In the genomic region with DNA sequence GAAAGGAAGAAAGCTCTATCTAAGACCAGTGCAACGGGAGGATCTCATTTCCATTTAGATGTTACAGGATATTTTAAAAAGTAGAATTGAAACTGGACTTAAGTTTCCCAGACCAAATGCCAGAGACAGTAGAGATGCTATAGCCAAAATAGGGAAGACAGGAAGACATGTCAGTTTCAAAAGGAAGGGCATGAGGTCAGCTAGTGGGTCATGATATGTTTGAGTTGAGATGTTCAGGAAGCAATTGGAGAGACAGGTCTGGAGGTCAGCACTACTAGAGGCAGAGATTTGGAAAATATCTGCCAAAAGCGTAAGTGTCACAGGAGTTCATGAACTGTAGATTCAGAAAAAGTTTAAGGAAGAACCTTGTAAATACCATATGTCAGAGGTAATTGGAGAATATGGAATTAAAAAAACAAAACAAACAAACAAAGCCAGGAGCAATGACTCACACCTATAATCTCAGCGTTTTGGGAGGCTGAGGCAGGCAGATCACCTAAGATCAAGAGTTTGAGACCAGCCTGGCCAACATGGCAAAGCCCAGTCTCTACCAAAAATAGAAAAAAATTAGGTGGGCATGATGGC, we compare ENCODE assay signal across 20 cellular contexts.
"Had no signal": no experiment of that assay in that cellular context is flagged by ENCODE, and none has a peak within 500 bp of the region (broad histone marks: within the 10 kb centered on the region; RNA-seq: fewer than 3 reads in every experiment).

No MANE protein-coding gene starts in this region.

- H3K27me3 ChIP-seq: esophagus squamous epithelium, heart right ventricle, stomach, vagina had no signal

- H3K79me2 ChIP-seq: parathyroid adenoma had no signal

- H2AFZ ChIP-seq: parathyroid adenoma had no signal

- DNase-seq: activated CD4-positive, alpha-beta T cell treated with anti-CD3 and anti-CD28 coated beads, Interleukin-2, amount 50 U/mL, for 1 hour; activated CD8-positive, alpha-beta memory T cell treated with anti-CD3 and anti-CD28 coated beads for 24 hours; activated CD8-positive, alpha-beta memory T cell treated with anti-CD3 and anti-CD28 coated beads, Interleukin-2, amount 50 U/mL, for 48 hours; activated gamma-delta T cell treated with Interleukin-2 at 50 U/mL for 16 hours; activated naive CD8-positive, alpha-beta T cell treated with anti-CD3 and anti-CD28 coated beads for 36 hours; amniotic stem cell; effector memory CD4-positive, alpha-beta T cell; esophagus squamous epithelium; heart right ventricle; left ventricle myocardium inferior; stimulated activated CD4-positive, alpha-beta T cell treated with anti-CD3 and anti-CD28 coated beads, Interleukin-4, amount 100 ng/mL, for 24 hours; stomach; trophoblast cell had no signal

- H3K36me3 ChIP-seq: esophagus squamous epithelium, left ventricle myocardium inferior, stomach, vagina had no signal

- H3K9me3 ChIP-seq: esophagus squamous epithelium, heart right ventricle, left ventricle myocardium inferior, stomach, vagina had no signal

- H3K4me3 ChIP-seq: esophagus squamous epithelium, heart right ventricle, left ventricle myocardium inferior, smooth muscle cell, stomach, vagina had no signal

- H3K4me2 ChIP-seq: smooth muscle cell had no signal

- H3K27ac ChIP-seq: esophagus squamous epithelium, heart right ventricle, left ventricle myocardium inferior, parathyroid adenoma, stomach, vagina had no signal

- H3K9ac ChIP-seq: parathyroid adenoma had no signal

- ATAC-seq: activated CD4-positive, CD25-positive, alpha-beta regulatory T cell treated with anti-CD3 and anti-CD28 coated beads, Interleukin-2, amount 50 U/mL, for 24 hours; heart right ventricle; sciatic nerve; stimulated activated effector memory CD8-positive, alpha-beta T cell treated with anti-CD3 and anti-CD28 coated beads, Interleukin-12 subunit alpha, Interleukin-12 subunit beta, amount 100 ng/mL, for 72 hours had no signal

- FAIRE-seq: endothelial cell of umbilical vein had no signal
